ENCODE assay signal across 17 cellular contexts in the genomic region with DNA sequence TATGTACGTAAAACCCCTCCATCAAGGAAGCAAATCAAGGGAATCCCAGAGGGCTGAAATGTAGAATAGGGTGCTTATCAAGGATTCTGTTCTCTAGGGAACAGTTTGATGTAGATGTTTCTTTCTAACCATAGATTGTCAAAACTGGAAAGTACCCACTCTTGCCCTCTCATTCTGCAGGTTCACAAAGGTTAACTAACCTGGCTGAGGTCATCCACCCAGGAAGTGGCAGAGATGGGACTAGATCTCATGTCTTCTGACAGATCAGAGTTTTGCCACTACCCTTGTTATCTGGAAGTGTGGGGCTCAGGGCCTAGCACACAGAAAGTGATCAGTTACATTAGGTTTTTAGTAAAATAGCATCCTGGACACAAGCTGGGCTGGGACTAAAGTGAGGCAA. TPM values are rescaled to one million over a fixed set of nuclear protein-coding genes. Genes with fewer than 3 reads are reported as not detected.
DNase-seq lines count a peak whose midpoint lies in the region; ATAC-seq and TF ChIP-seq lines count a peak whose summit lies in the region.
"Had no signal": no experiment of that assay in that cellular context is flagged by ENCODE, and none has a peak within 500 bp of the region (broad histone marks: within the 10 kb centered on the region; RNA-seq: fewer than 3 reads in every experiment).

No MANE protein-coding gene starts in this region.

- H3K4me1 Mint-ChIP-seq in activated CD8-positive, alpha-beta memory T cell treated with anti-CD3 and anti-CD28 coated beads, Interleukin-2, amount 10 ng/mL, durations not matched to agents 7 days and 5 days, result peaks cover 14% of the 10 kb centered on the region
- peaks cover 17% of the 10 kb centered on the region for H3K4me1 Mint-ChIP-seq in activated T-helper 1 cell treated with anti-CD3 and anti-CD28 coated beads, Interleukin-12 subunit alpha, Interleukin-12 subunit beta, Interleukin-2, Interleukin-4 antibody, amounts not matched to agents 30 ng/mL and 10 ng/mL and 1 ng/mL, durations not matched to agents 14 hours and 24 hours and 36 hours (ENCODE audit: low read depth)
- peaks cover 6 to 13% of the 10 kb centered on the region in 2 donors for H3K4me1 Mint-ChIP-seq in stimulated activated naive B cell treated with anti-CD40 and anti-IgM and Interleukin-4, amounts not matched to agents 10 μg/mL and 1 μg/mL and 100 μg/mL, for 72 hours

- CTCF ChIA-PET in activated CD8-positive, alpha-beta memory T cell treated with anti-CD3 and anti-CD28 coated beads, Interleukin-2, amount 10 ng/mL, durations not matched to agents 7 days and 5 days (lab: Charles Lee), result no interaction called here

- no peaks in the 10 kb centered on the region for H3K27me3 Mint-ChIP-seq in activated CD8-positive, alpha-beta memory T cell treated with anti-CD3 and anti-CD28 coated beads, Interleukin-2, amount 10 ng/mL, durations not matched to agents 7 days and 5 days
- H3K27me3 Mint-ChIP-seq in activated T-helper 1 cell treated with anti-CD3 and anti-CD28 coated beads, Interleukin-12 subunit alpha, Interleukin-12 subunit beta, Interleukin-2, Interleukin-4 antibody, amounts not matched to agents 30 ng/mL and 10 ng/mL and 1 ng/mL, durations not matched to agents 14 hours and 24 hours and 36 hours (ENCODE audit: insufficient read depth), result no peaks in the 10 kb centered on the region
- H3K27me3 Mint-ChIP-seq in stimulated activated naive B cell treated with anti-CD40 and anti-IgM and Interleukin-4, amounts not matched to agents 10 μg/mL and 1 μg/mL and 100 μg/mL, for 72 hours, result peaks cover 0 to 4% of the 10 kb centered on the region in 2 donors
- H3K27me3 Mint-ChIP-seq: CD4-positive, alpha-beta T cell had no signal

- no peaks in the 10 kb centered on the region for H3K36me3 ChIP-seq in adrenal gland (replicated peaks in 1 of 2)

- TF ChIP-seq POLR2A in adrenal gland (IDR thresholded peaks at IDR 0.05), result no peak

- WGBS in adrenal gland, 4 donors, result 76 to 100% (median 93%) methylated on average over 1 of the region's 1 CpG

- no peaks in the 10 kb centered on the region for H3K9me3 Mint-ChIP-seq in activated CD8-positive, alpha-beta memory T cell treated with anti-CD3 and anti-CD28 coated beads, Interleukin-2, amount 10 ng/mL, durations not matched to agents 7 days and 5 days (ENCODE audit: low read depth)
- H3K9me3 Mint-ChIP-seq in activated T-helper 1 cell treated with anti-CD3 and anti-CD28 coated beads, Interleukin-12 subunit alpha, Interleukin-12 subunit beta, Interleukin-2, Interleukin-4 antibody, amounts not matched to agents 30 ng/mL and 10 ng/mL and 1 ng/mL, durations not matched to agents 14 hours and 24 hours and 36 hours, result no peaks in the 10 kb centered on the region
- H3K9me3 Mint-ChIP-seq in stimulated activated naive B cell treated with anti-CD40 and anti-IgM and Interleukin-4, amounts not matched to agents 10 μg/mL and 1 μg/mL and 100 μg/mL, for 72 hours, result no peaks in the 10 kb centered on the region
- H3K9me3 Mint-ChIP-seq: CD4-positive, alpha-beta T cell had no signal

- H3K27me3 ChIP-seq in adrenal gland, result no peaks in the 10 kb centered on the region

- intact Hi-C loops in activated T-helper 1 cell treated with anti-CD3 and anti-CD28 coated beads, Interleukin-12 subunit alpha, Interleukin-12 subunit beta, Interleukin-2, Interleukin-4 antibody, amounts not matched to agents 30 ng/mL and 10 ng/mL and 1 ng/mL, durations not matched to agents 14 hours and 24 hours and 36 hours (cut with micrococcal nuclease), result no loop called here
- intact Hi-C loops in adrenal gland (cut with DNase I), result no loop called here

- peak overlapping the region; percentile 31 for H3K27ac Mint-ChIP-seq in activated CD8-positive, alpha-beta memory T cell treated with anti-CD3 and anti-CD28 coated beads, Interleukin-2, amount 10 ng/mL, durations not matched to agents 7 days and 5 days
- peak overlapping the region; percentile 29 for H3K27ac Mint-ChIP-seq in activated T-helper 1 cell treated with anti-CD3 and anti-CD28 coated beads, Interleukin-12 subunit alpha, Interleukin-12 subunit beta, Interleukin-2, Interleukin-4 antibody, amounts not matched to agents 30 ng/mL and 10 ng/mL and 1 ng/mL, durations not matched to agents 14 hours and 24 hours and 36 hours
- peak overlapping the region; percentile 73 for H3K27ac Mint-ChIP-seq in stimulated activated naive B cell treated with anti-CD40 and anti-IgM and Interleukin-4, amounts not matched to agents 10 μg/mL and 1 μg/mL and 100 μg/mL, for 72 hours
- H3K27ac Mint-ChIP-seq: CD4-positive, alpha-beta T cell had no signal

- peak; percentile 45 for DNase-seq in activated CD8-positive, alpha-beta memory T cell treated with anti-CD3 and anti-CD28 coated beads, Interleukin-2, amount 10 ng/mL, durations not matched to agents 7 days and 5 days
- DNase-seq in activated CD8-positive, alpha-beta memory T cell treated with anti-CD3 and anti-CD28 coated beads for 24 hours, result no peak
- DNase-seq in activated T-helper 1 cell treated with anti-CD3 and anti-CD28 coated beads, Interleukin-12 subunit alpha, Interleukin-12 subunit beta, Interleukin-2, Interleukin-4 antibody, amounts not matched to agents 30 ng/mL and 10 ng/mL and 1 ng/mL, durations not matched to agents 14 hours and 24 hours and 36 hours (ENCODE audit: low spot score), result no peak
- peak; percentile 6 for DNase-seq in stimulated activated naive B cell treated with anti-CD40 and anti-IgM and Interleukin-4, amounts not matched to agents 10 μg/mL and 1 μg/mL and 100 μg/mL, for 72 hours
- DNase-seq in adrenal gland (no peak), OCI-M1 (lab: John Stamatoyannopoulos, UW) (no peak), retina (no peak)
- DNase-seq: Caco-2; CD4-positive, alpha-beta T cell; NCI-H1105 treated with DMSO at 0.1 percent for 48 hours; NCI-H1694; NCI-H510A; NCI-H748 treated with DMSO at 0.1 percent for 48 hours; Right ventricle myocardium superior had no signal

- no peak overlapping the region for H3K27ac ChIP-seq in adrenal gland
- H3K27ac ChIP-seq: A549 had no signal

- no peak for ATAC-seq in activated CD8-positive, alpha-beta memory T cell treated with anti-CD3 and anti-CD28 coated beads, Interleukin-2, amount 10 ng/mL, durations not matched to agents 7 days and 5 days
- peak; percentile 57 for ATAC-seq in GM18907 (IDR thresholded peaks at IDR 0.05; ENCODE audit: unreplicated experiment)
- ATAC-seq in stimulated activated naive B cell treated with anti-CD40 and anti-IgM and Interleukin-4, amounts not matched to agents 10 μg/mL and 1 μg/mL and 100 μg/mL, for 72 hours (replicated peaks), result peak; percentile 86 to 88
- ATAC-seq: A549, K562 had no signal

- H3K4me3 ChIP-seq in adrenal gland, result no peak overlapping the region
- H3K4me3 ChIP-seq: A549, K562 had no signal

- H3K4me3 Mint-ChIP-seq in activated CD8-positive, alpha-beta memory T cell treated with anti-CD3 and anti-CD28 coated beads, Interleukin-2, amount 10 ng/mL, durations not matched to agents 7 days and 5 days, result no peak overlapping the region
- no peak overlapping the region for H3K4me3 Mint-ChIP-seq in activated T-helper 1 cell treated with anti-CD3 and anti-CD28 coated beads, Interleukin-12 subunit alpha, Interleukin-12 subunit beta, Interleukin-2, Interleukin-4 antibody, amounts not matched to agents 30 ng/mL and 10 ng/mL and 1 ng/mL, durations not matched to agents 14 hours and 24 hours and 36 hours
- H3K4me3 Mint-ChIP-seq in stimulated activated naive B cell treated with anti-CD40 and anti-IgM and Interleukin-4, amounts not matched to agents 10 μg/mL and 1 μg/mL and 100 μg/mL, for 72 hours, result no peak overlapping the region
- H3K4me3 Mint-ChIP-seq: CD4-positive, alpha-beta T cell had no signal

- H3K36me3 Mint-ChIP-seq in activated CD8-positive, alpha-beta memory T cell treated with anti-CD3 and anti-CD28 coated beads, Interleukin-2, amount 10 ng/mL, durations not matched to agents 7 days and 5 days, result peaks cover 5% of the 10 kb centered on the region
- peaks cover 3% of the 10 kb centered on the region for H3K36me3 Mint-ChIP-seq in activated T-helper 1 cell treated with anti-CD3 and anti-CD28 coated beads, Interleukin-12 subunit alpha, Interleukin-12 subunit beta, Interleukin-2, Interleukin-4 antibody, amounts not matched to agents 30 ng/mL and 10 ng/mL and 1 ng/mL, durations not matched to agents 14 hours and 24 hours and 36 hours (ENCODE audit: low read depth)
- no peaks in the 10 kb centered on the region for H3K36me3 Mint-ChIP-seq in stimulated activated naive B cell treated with anti-CD40 and anti-IgM and Interleukin-4, amounts not matched to agents 10 μg/mL and 1 μg/mL and 100 μg/mL, for 72 hours

- no peaks in the 10 kb centered on the region for H3K9me3 ChIP-seq in adrenal gland (replicated peaks in 1 of 3)
- H3K9me3 ChIP-seq: A549, Caco-2 had no signal

- TF ChIP-seq CTCF in adrenal gland (IDR thresholded peaks at IDR 0.05), result no peak

- H3K4me1 ChIP-seq in adrenal gland (replicated peaks in 1 of 2), result no peaks in the 10 kb centered on the region
- H3K4me1 ChIP-seq: A549 had no signal

RNA-seq across cellular contexts. Expression of gene GFI1, which starts 47.4 kb away (rescaled TPM):
- 100 to 1,000 TPM in 1 of 2 experiments, 10 to 100 TPM in 1; 87.8 to 101 TPM for total RNA-seq in activated CD8-positive, alpha-beta memory T cell treated with anti-CD3 and anti-CD28 coated beads, Interleukin-2, amount 10 ng/mL, durations not matched to agents 7 days and 5 days
- 95.7 and 103 TPM in 2 replicates for total RNA-seq in activated T-helper 1 cell treated with anti-CD3 and anti-CD28 coated beads, Interleukin-12 subunit alpha, Interleukin-12 subunit beta, Interleukin-2, Interleukin-4 antibody, amounts not matched to agents 30 ng/mL and 10 ng/mL and 1 ng/mL, durations not matched to agents 14 hours and 24 hours and 36 hours
- under 1 TPM in 7 of 8 donors, not detected in 1; 0.11 to 0.93 (median 0.42) TPM for total RNA-seq in adrenal gland
- under 1 TPM; 0.29 to 0.40 (median 0.32) TPM for polyA plus RNA-seq in adrenal gland

Comparison
In these comparisons a context has a peak if more than half of its experiments do, and no peak if none do; other contexts are left out.
1. DNase-seq: peak in activated CD8-positive, alpha-beta memory T cell treated with anti-CD3 and anti-CD28 coated beads, Interleukin-2, amount 10 ng/mL, durations not matched to agents 7 days and 5 days (single experiment) and stimulated activated naive B cell treated with anti-CD40 and anti-IgM and Interleukin-4, amounts not matched to agents 10 μg/mL and 1 μg/mL and 100 μg/mL, for 72 hours (single experiment); none in activated CD8-positive, alpha-beta memory T cell treated with anti-CD3 and anti-CD28 coated beads for 24 hours (single experiment), activated T-helper 1 cell treated with anti-CD3 and anti-CD28 coated beads, Interleukin-12 subunit alpha, Interleukin-12 subunit beta, Interleukin-2, Interleukin-4 antibody, amounts not matched to agents 30 ng/mL and 10 ng/mL and 1 ng/mL, durations not matched to agents 14 hours and 24 hours and 36 hours (single experiment), adrenal gland (0 of 7), OCI-M1 (single experiment) and retina (single experiment).
2. RNA of gene GFI1, which starts 47.4 kb away (total RNA-seq): 95.7 to 103 TPM in activated T-helper 1 cell treated with anti-CD3 and anti-CD28 coated beads, Interleukin-12 subunit alpha, Interleukin-12 subunit beta, Interleukin-2, Interleukin-4 antibody, amounts not matched to agents 30 ng/mL and 10 ng/mL and 1 ng/mL, durations not matched to agents 14 hours and 24 hours and 36 hours and 87.8 to 101 TPM in activated CD8-positive, alpha-beta memory T cell treated with anti-CD3 and anti-CD28 coated beads, Interleukin-2, amount 10 ng/mL, durations not matched to agents 7 days and 5 days; 0.11 to 0.93 TPM in adrenal gland; every median in the first group is over 10 times any median in the second.
3. Peak in every context shown above with its lines, with median percentiles within 50 percentile points of each other: H3K27ac Mint-ChIP-seq.